15 cellular contexts compared by ENCODE assay signal in the genomic region with DNA sequence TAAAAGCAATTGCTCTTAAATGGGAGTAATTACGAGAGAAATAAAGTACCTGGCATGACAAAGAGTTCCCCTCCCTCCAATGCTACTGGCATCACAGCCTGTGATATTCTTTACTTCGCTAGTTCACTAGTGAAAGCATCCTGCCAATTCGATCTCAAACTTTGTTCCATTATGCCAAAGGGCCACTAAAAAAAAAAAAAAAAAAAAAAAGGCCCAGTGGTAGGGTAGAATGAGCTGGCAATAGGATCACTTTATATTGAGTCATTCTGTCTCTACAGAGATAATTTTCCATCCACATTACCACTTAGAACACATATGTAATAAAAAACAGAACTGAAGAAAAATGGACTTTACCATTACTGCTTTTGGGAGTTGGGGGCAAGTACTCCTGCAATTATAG. TPM values are rescaled to one million over a fixed set of nuclear protein-coding genes. Genes with fewer than 3 reads are reported as not detected.
DNase-seq lines count a peak whose midpoint lies in the region; ATAC-seq and TF ChIP-seq lines count a peak whose summit lies in the region.
"Had no signal": no experiment of that assay in that cellular context is flagged by ENCODE, and none has a peak within 500 bp of the region (broad histone marks: within the 10 kb centered on the region; RNA-seq: fewer than 3 reads in every experiment).

No MANE protein-coding gene starts in this region.

- H3K9me3 ChIP-seq in effector memory CD4-positive, alpha-beta T cell (ENCODE audit: control insufficient read depth, low read length) = no peaks in the 10 kb centered on the region
- H3K9me3 ChIP-seq: psoas muscle had no signal

- no peaks in the 10 kb centered on the region for H3K27me3 ChIP-seq in effector memory CD4-positive, alpha-beta T cell (replicated peaks; ENCODE audit: control insufficient read depth, insufficient read depth, low read length, poor library complexity, severe bottlenecking)

- H3K27ac Mint-ChIP-seq in natural killer cell (peak overlapping the region; percentile 70 to 83), type B pancreatic cell (peak overlapping the region; percentile 49)
- H3K27ac Mint-ChIP-seq in natural killer cell treated with Interleukin-12 subunit alpha and Interleukin-12 subunit beta and Interleukin-15 and Interleukin-18, amount 100 ng/mL, for 72 hours = peak overlapping the region in 1 of 2 donors; percentile 12
- peak overlapping the region; percentile 84 for H3K27ac Mint-ChIP-seq in activated T-helper 2 cell treated with anti-CD3 and anti-CD28 coated beads, Interferon-gamma antibody, Interleukin-2, Interleukin-4, amounts not matched to agents 10 μg/mL and 5 μg/mL and 100 μg/mL, durations not matched to agents 14 hours and 24 hours and 36 hours

- H3K27ac ChIP-seq in effector memory CD4-positive, alpha-beta T cell (ENCODE audit: insufficient read depth, low read length, poor library complexity, severe bottlenecking) = no peak overlapping the region

- H3K4me1 Mint-ChIP-seq in natural killer cell (peaks cover 52 to 55% of the 10 kb centered on the region in 2 donors), type B pancreatic cell (ENCODE audit: unreplicated experiment) (peaks cover 31% of the 10 kb centered on the region)
- peaks cover 39 to 41% of the 10 kb centered on the region in 2 donors for H3K4me1 Mint-ChIP-seq in natural killer cell treated with Interleukin-12 subunit alpha and Interleukin-12 subunit beta and Interleukin-15 and Interleukin-18, amount 100 ng/mL, for 72 hours (ENCODE audit: low read depth in 2 of 2)
- peaks cover 42% of the 10 kb centered on the region for H3K4me1 Mint-ChIP-seq in activated T-helper 2 cell treated with anti-CD3 and anti-CD28 coated beads, Interferon-gamma antibody, Interleukin-2, Interleukin-4, amounts not matched to agents 10 μg/mL and 5 μg/mL and 100 μg/mL, durations not matched to agents 14 hours and 24 hours and 36 hours (ENCODE audit: low read depth)

- H3K4me3 Mint-ChIP-seq in natural killer cell (peak overlapping the region; percentile 58), type B pancreatic cell (no peak overlapping the region)
- H3K4me3 Mint-ChIP-seq in natural killer cell treated with Interleukin-12 subunit alpha and Interleukin-12 subunit beta and Interleukin-15 and Interleukin-18, amount 100 ng/mL, for 72 hours = no peak overlapping the region
- H3K4me3 Mint-ChIP-seq in activated T-helper 2 cell treated with anti-CD3 and anti-CD28 coated beads, Interferon-gamma antibody, Interleukin-2, Interleukin-4, amounts not matched to agents 10 μg/mL and 5 μg/mL and 100 μg/mL, durations not matched to agents 14 hours and 24 hours and 36 hours (ENCODE audit: low read depth) = no peak overlapping the region

- H3K27me3 Mint-ChIP-seq in natural killer cell (ENCODE audit: low read depth in 2 of 2) = no peaks in the 10 kb centered on the region
- no peaks in the 10 kb centered on the region for H3K27me3 Mint-ChIP-seq in natural killer cell treated with Interleukin-12 subunit alpha and Interleukin-12 subunit beta and Interleukin-15 and Interleukin-18, amount 100 ng/mL, for 72 hours
- H3K27me3 Mint-ChIP-seq in activated T-helper 2 cell treated with anti-CD3 and anti-CD28 coated beads, Interferon-gamma antibody, Interleukin-2, Interleukin-4, amounts not matched to agents 10 μg/mL and 5 μg/mL and 100 μg/mL, durations not matched to agents 14 hours and 24 hours and 36 hours (ENCODE audit: low read depth) = no peaks in the 10 kb centered on the region
- H3K27me3 Mint-ChIP-seq in type B pancreatic cell = no peaks in the 10 kb centered on the region

- H3K9me3 Mint-ChIP-seq in natural killer cell (no peaks in the 10 kb centered on the region), type B pancreatic cell (no peaks in the 10 kb centered on the region)
- H3K9me3 Mint-ChIP-seq in natural killer cell treated with Interleukin-12 subunit alpha and Interleukin-12 subunit beta and Interleukin-15 and Interleukin-18, amount 100 ng/mL, for 72 hours = no peaks in the 10 kb centered on the region
- no peaks in the 10 kb centered on the region for H3K9me3 Mint-ChIP-seq in activated T-helper 2 cell treated with anti-CD3 and anti-CD28 coated beads, Interferon-gamma antibody, Interleukin-2, Interleukin-4, amounts not matched to agents 10 μg/mL and 5 μg/mL and 100 μg/mL, durations not matched to agents 14 hours and 24 hours and 36 hours

- peak in 1 of 3 donors; percentile 34 for ATAC-seq in natural killer cell
- no peak for ATAC-seq in natural killer cell treated with Interleukin-12 subunit alpha and Interleukin-12 subunit beta and Interleukin-15 and Interleukin-18, amount 100 ng/mL, for 72 hours
- ATAC-seq in left colon = peak; percentile 53
- ATAC-seq: HCT116, Right ventricle myocardium inferior had no signal

- no peak overlapping the region for H3K4me3 ChIP-seq in effector memory CD4-positive, alpha-beta T cell (ENCODE audit: insufficient read depth, low read depth, low read length, poor library complexity, severe bottlenecking)
- H3K4me3 ChIP-seq: psoas muscle had no signal

- DNase-seq in natural killer cell (no peak), left colon (no peak), type B pancreatic cell (ENCODE audit: extremely low spot score, unreplicated experiment) (no peak), COLO668 (lab: John Stamatoyannopoulos, UW; ENCODE audit: unreplicated experiment) (no peak), T-helper 1 cell (no peak)
- no peak for DNase-seq in natural killer cell treated with Interleukin-12 subunit alpha and Interleukin-12 subunit beta and Interleukin-15 and Interleukin-18, amount 100 ng/mL, for 72 hours (ENCODE audit: low spot score)
- no peak for DNase-seq in activated T-helper 2 cell treated with anti-CD3 and anti-CD28 coated beads, Interferon-gamma antibody, Interleukin-2, Interleukin-4, amounts not matched to agents 10 μg/mL and 5 μg/mL and 100 μg/mL, durations not matched to agents 14 hours and 24 hours and 36 hours (ENCODE audit: low spot score)
- DNase-seq in effector memory CD4-positive, alpha-beta T cell = no peak
- DNase-seq: DND-41; NCI-H510A; psoas muscle; stimulated activated CD4-positive, alpha-beta T cell treated with anti-CD3 and anti-CD28 coated beads, Interleukin-2, amount 100 ng/mL, for 24 hours; stimulated activated naive CD4-positive, alpha-beta T cell had no signal

- H3K36me3 Mint-ChIP-seq in natural killer cell (no peaks in the 10 kb centered on the region), type B pancreatic cell (peaks cover 37% of the 10 kb centered on the region)
- H3K36me3 Mint-ChIP-seq in natural killer cell treated with Interleukin-12 subunit alpha and Interleukin-12 subunit beta and Interleukin-15 and Interleukin-18, amount 100 ng/mL, for 72 hours = peaks cover 13% of the 10 kb centered on the region
- H3K36me3 Mint-ChIP-seq in activated T-helper 2 cell treated with anti-CD3 and anti-CD28 coated beads, Interferon-gamma antibody, Interleukin-2, Interleukin-4, amounts not matched to agents 10 μg/mL and 5 μg/mL and 100 μg/mL, durations not matched to agents 14 hours and 24 hours and 36 hours (ENCODE audit: low read depth) = peaks cover 77% of the 10 kb centered on the region

- TF ChIP-seq CTCF in natural killer cell (IDR thresholded peaks at IDR 0.05) = no peak
- no peak for TF ChIP-seq CTCF in type B pancreatic cell (conservative IDR thresholded peaks at IDR 0.05)

- peaks cover 23% of the 10 kb centered on the region for H3K36me3 ChIP-seq in effector memory CD4-positive, alpha-beta T cell (ENCODE audit: control insufficient read depth, insufficient read depth, low read length)

- H3K4me1 ChIP-seq in effector memory CD4-positive, alpha-beta T cell (ENCODE audit: control insufficient read depth, insufficient read depth, low read length, poor library complexity, severe bottlenecking) = peaks cover 42% of the 10 kb centered on the region

- intact Hi-C loops in natural killer cell (cut with micrococcal nuclease) = no loop called here
- intact Hi-C loops in activated T-helper 2 cell treated with anti-CD3 and anti-CD28 coated beads, Interferon-gamma antibody, Interleukin-2, Interleukin-4, amounts not matched to agents 10 μg/mL and 5 μg/mL and 100 μg/mL, durations not matched to agents 14 hours and 24 hours and 36 hours (cut with micrococcal nuclease) = loop anchor here (1.0 to 10.0 kb wide), 4 partner anchors 11 to 300 kb away; a partner anchor contains a TSS
- intact Hi-C loops in left colon (cut with DNase I, micrococcal nuclease) = no loop called here

RNA-seq across cellular contexts. Expression of a gene that starts 11.2 kb away (rescaled TPM):
- total RNA-seq in natural killer cell (100 to 1,000 TPM; 193 to 209 (median 202) TPM), left colon (100 to 1,000 TPM; 111 to 118 TPM), type B pancreatic cell (ENCODE audit: low replicate concordance) (185 and 196 TPM in 2 replicates)
- 100 to 1,000 TPM; 134 to 180 TPM for total RNA-seq in natural killer cell treated with Interleukin-12 subunit alpha and Interleukin-12 subunit beta and Interleukin-15 and Interleukin-18, amount 100 ng/mL, for 72 hours
- 121 and 125 TPM in 2 replicates for total RNA-seq in activated T-helper 2 cell treated with anti-CD3 and anti-CD28 coated beads, Interferon-gamma antibody, Interleukin-2, Interleukin-4, amounts not matched to agents 10 μg/mL and 5 μg/mL and 100 μg/mL, durations not matched to agents 14 hours and 24 hours and 36 hours
